Comparison of ENCODE assay signal across 12 cellular contexts in genomic region chr3:2713923-2714322, GRCh38.
DNase-seq lines count a peak whose midpoint lies in the region; ATAC-seq and TF ChIP-seq lines count a peak whose summit lies in the region.
"Had no signal": no experiment of that assay in that cellular context is flagged by ENCODE, and none has a peak within 500 bp of the region (broad histone marks: within the 10 kb centered on the region; RNA-seq: fewer than 3 reads in every experiment).

No MANE protein-coding gene starts in this region.

- H3K79me2 ChIP-seq in smooth muscle cell (ENCODE audit: low read depth), result no peaks in the 10 kb centered on the region

- no peak overlapping the region for H3K4me2 ChIP-seq in smooth muscle cell

- H3K36me3 Mint-ChIP-seq in MCF 10A (ENCODE audit: insufficient read depth, unreplicated experiment) (no peaks in the 10 kb centered on the region), chondrocyte (ENCODE audit: low read depth) (no peaks in the 10 kb centered on the region)
- H3K36me3 Mint-ChIP-seq: activated naive CD8-positive, alpha-beta T cell treated with anti-CD3 and anti-CD28 coated beads, Interleukin-2, amount 10 ng/mL, durations not matched to agents 7 days and 5 days had no signal

- intact Hi-C loops in MCF 10A (cut with micrococcal nuclease) (no loop called here), breast epithelium (cut with DNase I; ENCODE audit: low total_unique reads) (no loop called here)

- no peak overlapping the region for H3K4me3 ChIP-seq in breast epithelium
- H3K4me3 ChIP-seq in smooth muscle cell, result no peak overlapping the region

- no peak for TF ChIP-seq POLR2A in breast epithelium (IDR thresholded peaks at IDR 0.05)

- no peaks in the 10 kb centered on the region for H3K4me1 ChIP-seq in breast epithelium
- no peaks in the 10 kb centered on the region for H3K4me1 ChIP-seq in smooth muscle cell (ENCODE audit: low read depth)

- H3K27me3 Mint-ChIP-seq in MCF 10A (ENCODE audit: insufficient read depth, unreplicated experiment) (peaks cover 16% of the 10 kb centered on the region), chondrocyte (ENCODE audit: low read depth) (no peaks in the 10 kb centered on the region)
- H3K27me3 Mint-ChIP-seq: dendritic cell treated with granulocyte-macrophage colony-stimulating factor and Interleukin-4, amounts not matched to agents 40 ng/mL and 50 ng/mL, for 4 days had no signal

- H3K27ac Mint-ChIP-seq in MCF 10A (ENCODE audit: low read depth, unreplicated experiment) (no peak overlapping the region), chondrocyte (ENCODE audit: unreplicated experiment) (no peak overlapping the region)
- H3K27ac Mint-ChIP-seq: activated naive CD8-positive, alpha-beta T cell treated with anti-CD3 and anti-CD28 coated beads, Interleukin-2, amount 10 ng/mL, durations not matched to agents 7 days and 5 days; dendritic cell treated with granulocyte-macrophage colony-stimulating factor and Interleukin-4, amounts not matched to agents 40 ng/mL and 50 ng/mL, for 4 days had no signal

- peak; percentile 14 for DNase-seq in MCF 10A (ENCODE audit: unreplicated experiment)
- no peak for DNase-seq in breast epithelium (ENCODE audit: low spot score in 2 of 2)
- DNase-seq in Kasumi-1 (lab: John Stamatoyannopoulos, UW), result peak; percentile 6 to 10
- DNase-seq in chondrocyte (ENCODE audit: low spot score), result no peak
- no peak for DNase-seq in smooth muscle cell (lab: John Stamatoyannopoulos, UW; ENCODE audit: unreplicated experiment)
- no peak for DNase-seq in globus pallidus (ENCODE audit: low spot score)
- no peak for DNase-seq in NCI-H2196 (lab: John Stamatoyannopoulos, UW; ENCODE audit: unreplicated experiment)
- DNase-seq: activated naive CD8-positive, alpha-beta T cell treated with anti-CD3 and anti-CD28 coated beads, Interleukin-2, amount 10 ng/mL, durations not matched to agents 7 days and 5 days; H7 had no signal

- CTCF ChIA-PET in MCF 10A (lab: Yijun Ruan, JAX), result interaction anchor here (0.5 to 1.2 kb wide), 7 partner anchors 11 to 216 kb away, joined by 3 to 5 read pairs (median 4); no protein-coding TSS in a partner anchor

- H4K20me1 ChIP-seq in smooth muscle cell (ENCODE audit: low read depth), result no peaks in the 10 kb centered on the region

- POLR2A ChIA-PET in MCF 10A (lab: Yijun Ruan, JAX), result no interaction called here

- no TSS peak for BruUV-seq in MCF 10A (replicated peaks; lab: Mats Ljungman, UMichigan)

- H3K9me3 Mint-ChIP-seq in MCF 10A (ENCODE audit: unreplicated experiment), result no peaks in the 10 kb centered on the region
- H3K9me3 Mint-ChIP-seq in chondrocyte (ENCODE audit: low read depth), result no peaks in the 10 kb centered on the region
- H3K9me3 Mint-ChIP-seq: activated naive CD8-positive, alpha-beta T cell treated with anti-CD3 and anti-CD28 coated beads, Interleukin-2, amount 10 ng/mL, durations not matched to agents 7 days and 5 days had no signal

- ATAC-seq in GM18907 (IDR thresholded peaks at IDR 0.05; ENCODE audit: unreplicated experiment), result no peak
- ATAC-seq: left lobe of liver had no signal

- H3K36me3 ChIP-seq in breast epithelium, result no peaks in the 10 kb centered on the region
- H3K36me3 ChIP-seq in smooth muscle cell (ENCODE audit: low read depth), result no peaks in the 10 kb centered on the region

- TF ChIP-seq CTCF in MCF 10A (IDR thresholded peaks at IDR 0.05; ENCODE audit: unreplicated experiment), result peak; percentile 53
- TF ChIP-seq CTCF in breast epithelium (IDR thresholded peaks at IDR 0.05), result no peak
- TF ChIP-seq CTCF in chondrocyte (IDR thresholded peaks at IDR 0.05), result peak; percentile 49
- TF ChIP-seq CTCF in smooth muscle cell (IDR thresholded peaks at IDR 0.05; ENCODE audit: borderline replicate concordance, insufficient read depth, poor library complexity, severe bottlenecking), result peak; percentile 53

- no peaks in the 10 kb centered on the region for H3K4me1 Mint-ChIP-seq in MCF 10A (ENCODE audit: insufficient read depth, unreplicated experiment)
- H3K4me1 Mint-ChIP-seq in chondrocyte (ENCODE audit: low read depth), result no peaks in the 10 kb centered on the region
- H3K4me1 Mint-ChIP-seq: activated naive CD8-positive, alpha-beta T cell treated with anti-CD3 and anti-CD28 coated beads, Interleukin-2, amount 10 ng/mL, durations not matched to agents 7 days and 5 days had no signal

- WGBS in smooth muscle cell (ENCODE audit: low lambda C conversion rate), result 94% methylated on average over 1 of the region's 1 CpG

- H2AFZ ChIP-seq in smooth muscle cell (ENCODE audit: low read depth), result no peak overlapping the region

- H3K4me3 Mint-ChIP-seq in MCF 10A (ENCODE audit: unreplicated experiment) (no peak overlapping the region), chondrocyte (ENCODE audit: unreplicated experiment) (no peak overlapping the region)
- H3K4me3 Mint-ChIP-seq: activated naive CD8-positive, alpha-beta T cell treated with anti-CD3 and anti-CD28 coated beads, Interleukin-2, amount 10 ng/mL, durations not matched to agents 7 days and 5 days; dendritic cell treated with granulocyte-macrophage colony-stimulating factor and Interleukin-4, amounts not matched to agents 40 ng/mL and 50 ng/mL, for 4 days had no signal

- H3K9me3 ChIP-seq in breast epithelium, result no peaks in the 10 kb centered on the region
- no peaks in the 10 kb centered on the region for H3K9me3 ChIP-seq in smooth muscle cell (replicated peaks; ENCODE audit: low read depth)

- no peaks in the 10 kb centered on the region for H3F3A ChIP-seq in smooth muscle cell (ENCODE audit: low read depth)

- H3K27ac ChIP-seq in breast epithelium (no peak overlapping the region), smooth muscle cell (ENCODE audit: low read depth) (no peak overlapping the region)

- no peaks in the 10 kb centered on the region for H3K27me3 ChIP-seq in breast epithelium
- H3K27me3 ChIP-seq in smooth muscle cell (ENCODE audit: low read depth), result no peaks in the 10 kb centered on the region

- H3K9ac ChIP-seq in smooth muscle cell (ENCODE audit: low read depth), result no peak overlapping the region

Comparison
In these comparisons a context has a peak if more than half of its experiments do, and no peak if none do; other contexts are left out.
1. DNase-seq: peak in MCF 10A (single experiment) and Kasumi-1 (2 of 2); none in breast epithelium (0 of 2), chondrocyte (single experiment), smooth muscle cell (single experiment), globus pallidus (single experiment) and NCI-H2196 (single experiment).
2. CTCF ChIP-seq: peak in MCF 10A (single experiment), chondrocyte (single experiment) and smooth muscle cell (single experiment); none in breast epithelium (0 of 3).